ENCODE assay signal across 9 cellular contexts in the genomic region with DNA sequence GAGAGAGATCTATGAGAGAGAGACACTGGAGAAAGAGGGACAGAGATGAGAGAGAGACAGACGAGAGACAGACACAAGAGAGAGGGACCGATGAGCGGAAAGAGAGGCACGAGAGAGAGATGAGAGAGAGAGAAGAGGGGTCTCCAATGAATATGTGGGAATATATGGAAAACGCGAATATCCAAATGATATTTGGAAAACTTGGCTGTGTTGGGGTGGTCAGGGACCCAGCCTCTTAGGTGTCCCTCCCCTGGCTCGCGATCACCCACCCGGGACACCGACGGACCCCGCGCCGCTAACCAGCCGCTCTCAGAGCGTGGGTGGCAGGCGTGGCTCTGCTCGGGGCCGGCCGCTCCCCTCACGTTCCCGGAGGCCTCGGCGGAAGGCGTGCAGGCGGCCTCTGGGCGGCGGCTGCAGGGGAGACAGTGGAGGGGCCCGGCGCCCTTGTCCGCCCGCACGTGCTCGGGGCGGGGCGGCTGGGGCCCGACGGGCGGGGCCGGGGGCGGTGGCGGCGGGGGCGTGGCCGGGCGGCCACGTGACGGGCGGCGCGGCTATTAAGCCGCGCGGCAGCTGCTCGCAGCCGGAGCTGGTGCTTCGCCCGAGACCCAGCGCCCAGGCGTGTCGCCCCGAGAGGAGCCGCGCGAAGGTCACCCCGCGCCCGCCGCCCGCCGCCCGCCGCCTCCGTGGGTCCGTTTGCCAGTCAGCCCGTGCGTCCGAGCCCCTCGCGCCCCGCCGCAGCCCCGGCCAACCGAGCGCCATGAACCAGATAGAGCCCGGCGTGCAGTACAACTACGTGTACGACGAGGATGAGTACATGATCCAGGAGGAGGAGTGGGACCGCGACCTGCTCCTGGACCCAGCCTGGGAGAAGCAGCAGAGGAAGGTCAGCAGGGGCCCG. TPM values are rescaled to one million over a fixed set of nuclear protein-coding genes. Genes with fewer than 3 reads are reported as not detected.
DNase-seq lines count a peak whose midpoint lies in the region; ATAC-seq and TF ChIP-seq lines count a peak whose summit lies in the region.
"Had no signal": no experiment of that assay in that cellular context is flagged by ENCODE, and none has a peak within 500 bp of the region (broad histone marks: within the 10 kb centered on the region; RNA-seq: fewer than 3 reads in every experiment).

A gene (plus strand): TSS at position 583 of the 898 bp plus-strand sequence. CDS start 175 bp downstream, at position 758.

- H3K36me3 Mint-ChIP-seq in naive thymus-derived CD4-positive, alpha-beta T cell: peaks cover 0 to 6% (median 2%) of the 10 kb centered on the region in 5 donors
- no peaks in the 10 kb centered on the region for H3K36me3 Mint-ChIP-seq in Calu3 (ENCODE audit: insufficient read depth, unreplicated experiment)

- POLR2A ChIA-PET in HEK293 (lab: Yijun Ruan, JAX): interaction anchor here (0.6 to 1.6 kb wide), 5 partner anchors 10 to 524 kb away, joined by 3 to 9 read pairs (median 4); a partner anchor contains a TSS
- POLR2A ChIA-PET in naive thymus-derived CD4-positive, alpha-beta T cell (lab: Charles Lee): no interaction called here

- CTCF ChIA-PET in HEK293 (lab: Yijun Ruan, JAX) (interaction anchor here (1.0 to 2.1 kb wide), 2 partner anchors 25 to 77 kb away, joined by 3 to 8 read pairs; no protein-coding TSS in a partner anchor), Calu3 (lab: Charles Lee) (no interaction called here)
- CTCF ChIA-PET in naive thymus-derived CD4-positive, alpha-beta T cell (lab: Charles Lee): no interaction called here

- H3K36me3 ChIP-seq in HEK293 (ENCODE audit: control insufficient read depth in 2 of 2, insufficient read depth in 1 of 2, low read length in 2 of 2): no peaks in the 10 kb centered on the region
- no peaks in the 10 kb centered on the region for H3K36me3 ChIP-seq in naive thymus-derived CD4-positive, alpha-beta T cell (ENCODE audit: control insufficient read depth in 2 of 3, insufficient read depth in 3 of 3, low read length in 3 of 3)

- ATAC-seq in esophagus mucosa: peak; percentile 81
- ATAC-seq in naive thymus-derived CD4-positive, alpha-beta T cell: peak; percentile 88
- peak; percentile 73 for ATAC-seq in stimulated activated naive CD8-positive, alpha-beta T cell treated with anti-CD3 and anti-CD28 coated beads, Interleukin-15, Interleukin-2, amounts not matched to agents 100 U/mL and 50 U/mL, for 24 hours

- H3K27me3 Mint-ChIP-seq in naive thymus-derived CD4-positive, alpha-beta T cell: peaks cover 34 to 60% (median 50%) of the 10 kb centered on the region in 5 donors
- H3K27me3 Mint-ChIP-seq in Calu3 (ENCODE audit: unreplicated experiment): no peaks in the 10 kb centered on the region

- peaks cover 8 to 14% of the 10 kb centered on the region in 2 donors for H3K27me3 ChIP-seq in naive thymus-derived CD4-positive, alpha-beta T cell (ENCODE audit: control insufficient read depth in 2 of 2, insufficient read depth in 2 of 2, low read length in 2 of 2)

- peaks cover 9 to 32% (median 25%) of the 10 kb centered on the region in 7 donors for H3K4me1 Mint-ChIP-seq in naive thymus-derived CD4-positive, alpha-beta T cell
- no peaks in the 10 kb centered on the region for H3K4me1 Mint-ChIP-seq in Calu3 (ENCODE audit: low read depth, unreplicated experiment)

- intact Hi-C loops in naive thymus-derived CD4-positive, alpha-beta T cell (cut with micrococcal nuclease): loop anchor here in 1 of 2 donors (5.0 kb wide), 2 partner anchors 84 to 111 kb away; a partner anchor contains a TSS
- intact Hi-C loops in Calu3 (cut with micrococcal nuclease; ENCODE audit: unreplicated experiment): no loop called here

- DNase-seq in ELF-1 (ENCODE audit: low read depth, low spot score) (peak; percentile 34), NCI-H2171 treated with DMSO at 0.1 percent for 48 hours (lab: John Stamatoyannopoulos, UW) (peak; percentile 27), activated T-cell treated with anti-CD3 and anti-CD28 coated beads for 24 hours (ENCODE audit: low read depth) (peak; percentile 41), Calu3 (no peak)
- DNase-seq in naive thymus-derived CD4-positive, alpha-beta T cell: peak; percentile 4 to 55 (median 24)
- peak; percentile 46 for DNase-seq in stimulated activated naive CD8-positive, alpha-beta T cell treated with anti-CD3 and anti-CD28 coated beads, Interleukin-15, Interleukin-2, amounts not matched to agents 100 U/mL and 50 U/mL, for 24 hours

- H3K27ac ChIP-seq in HEK293 (ENCODE audit: extremely low read depth, low read depth, low read length): peak within 1 kb of the TSS; percentile 78; the same call in 1 of the 2 replicates
- H3K27ac ChIP-seq in naive thymus-derived CD4-positive, alpha-beta T cell (ENCODE audit: low read depth, low read length): no peak within 1 kb of the TSS
- H3K27ac ChIP-seq: KMS-11 had no signal

- H3K27ac Mint-ChIP-seq in naive thymus-derived CD4-positive, alpha-beta T cell: peak within 1 kb of the TSS in 5 of 9 donors; percentile 16 to 90 (median 52)
- H3K27ac Mint-ChIP-seq in Calu3 (ENCODE audit: unreplicated experiment): no peak within 1 kb of the TSS

- H3K4me1 ChIP-seq in HEK293 (ENCODE audit: control insufficient read depth, insufficient read depth, low read length): peaks cover 6% of the 10 kb centered on the region
- H3K4me1 ChIP-seq in naive thymus-derived CD4-positive, alpha-beta T cell (ENCODE audit: control insufficient read depth in 2 of 2, insufficient read depth in 2 of 2, low read length in 2 of 2): peaks cover 12 to 13% of the 10 kb centered on the region in 2 donors

- peaks cover 0 to 7% (median 2%) of the 10 kb centered on the region in 11 donors for H3K9me3 Mint-ChIP-seq in naive thymus-derived CD4-positive, alpha-beta T cell
- H3K9me3 Mint-ChIP-seq in Calu3 (ENCODE audit: low read depth, unreplicated experiment): peaks cover 6% of the 10 kb centered on the region

- peak within 1 kb of the TSS; percentile 46 for H3K4me3 ChIP-seq in HEK293 (ENCODE audit: low read depth, low read length)
- peak within 1 kb of the TSS; percentile 54 for H3K4me3 ChIP-seq in naive thymus-derived CD4-positive, alpha-beta T cell (ENCODE audit: low read length)

- no peaks in the 10 kb centered on the region for H3K9me3 ChIP-seq in HEK293 (ENCODE audit: control insufficient read depth, insufficient read depth, low read depth, low read length)
- no peaks in the 10 kb centered on the region for H3K9me3 ChIP-seq in naive thymus-derived CD4-positive, alpha-beta T cell (ENCODE audit: control insufficient read depth in 2 of 3, low read length in 3 of 3)

- peak within 1 kb of the TSS; percentile 75 to 96 (median 80) for H3K4me3 Mint-ChIP-seq in naive thymus-derived CD4-positive, alpha-beta T cell
- H3K4me3 Mint-ChIP-seq in Calu3 (ENCODE audit: low read depth, unreplicated experiment): no peak within 1 kb of the TSS

- no TSS peak for BruUV-seq in Calu3 (replicated peaks; lab: Mats Ljungman, UMichigan)

- TF ChIP-seq CTCF in HEK293 (tag by site-specific recombination; IDR thresholded peaks at IDR 0.05) (no peak), Calu3 (IDR thresholded peaks at IDR 0.05; ENCODE audit: unreplicated experiment) (no peak)

TF ChIP-seq in HEK293, 187 proteins besides CTCF, POLR2A, EP300 and RAD21 (continues in another document):
- TF ChIP-seq SP7 (tag by site-specific recombination; IDR thresholded peaks at IDR 0.05) (peak; percentile 68; the same call in 1 of the 2 replicates), ZNF146 (tag by site-specific recombination; IDR thresholded peaks at IDR 0.05) (no peak), ZNF433 (tag by site-specific recombination; IDR thresholded peaks at IDR 0.05; ENCODE audit: low read depth) (no peak), ZNF561 (tag by site-specific recombination; IDR thresholded peaks at IDR 0.05; ENCODE audit: borderline replicate concordance) (peak; percentile 79; the same call in 1 of the 2 replicates), SALL2 (tag by site-specific recombination; IDR thresholded peaks at IDR 0.05; ENCODE audit: borderline replicate concordance) (no peak), ZNF560 (tag by site-specific recombination; IDR thresholded peaks at IDR 0.05; ENCODE audit: borderline replicate concordance) (0 out of 2 replicates have a peak, but pooled peaks have one; percentile 6), ZNF843 (tag by site-specific recombination; IDR thresholded peaks at IDR 0.05) (peak; percentile 49; the same call in 1 of the 2 replicates), ZNF426 (tag by site-specific recombination; IDR thresholded peaks at IDR 0.05) (no peak), ZNF311 (tag by site-specific recombination; IDR thresholded peaks at IDR 0.05; ENCODE audit: borderline replicate concordance) (no peak), ZNF16 (tag by site-specific recombination; IDR thresholded peaks at IDR 0.05; ENCODE audit: low read depth) (no peak)
- TF ChIP-seq, protein P1, sequence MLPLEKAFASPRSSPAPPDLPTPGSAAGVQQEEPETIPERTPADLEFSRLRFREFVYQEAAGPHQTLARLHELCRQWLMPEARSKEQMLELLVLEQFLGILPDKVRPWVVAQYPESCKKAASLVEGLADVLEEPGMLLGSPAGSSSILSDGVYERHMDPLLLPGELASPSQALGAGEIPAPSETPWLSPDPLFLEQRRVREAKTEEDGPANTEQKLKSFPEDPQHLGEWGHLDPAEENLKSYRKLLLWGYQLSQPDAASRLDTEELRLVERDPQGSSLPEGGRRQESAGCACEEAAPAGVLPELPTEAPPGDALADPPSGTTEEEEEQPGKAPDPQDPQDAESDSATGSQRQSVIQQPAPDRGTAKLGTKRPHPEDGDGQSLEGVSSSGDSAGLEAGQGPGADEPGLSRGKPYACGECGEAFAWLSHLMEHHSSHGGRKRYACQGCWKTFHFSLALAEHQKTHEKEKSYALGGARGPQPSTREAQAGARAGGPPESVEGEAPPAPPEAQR (tag by site-specific recombination; IDR thresholded peaks at IDR 0.05): no peak
- TF ChIP-seq, protein P2, sequence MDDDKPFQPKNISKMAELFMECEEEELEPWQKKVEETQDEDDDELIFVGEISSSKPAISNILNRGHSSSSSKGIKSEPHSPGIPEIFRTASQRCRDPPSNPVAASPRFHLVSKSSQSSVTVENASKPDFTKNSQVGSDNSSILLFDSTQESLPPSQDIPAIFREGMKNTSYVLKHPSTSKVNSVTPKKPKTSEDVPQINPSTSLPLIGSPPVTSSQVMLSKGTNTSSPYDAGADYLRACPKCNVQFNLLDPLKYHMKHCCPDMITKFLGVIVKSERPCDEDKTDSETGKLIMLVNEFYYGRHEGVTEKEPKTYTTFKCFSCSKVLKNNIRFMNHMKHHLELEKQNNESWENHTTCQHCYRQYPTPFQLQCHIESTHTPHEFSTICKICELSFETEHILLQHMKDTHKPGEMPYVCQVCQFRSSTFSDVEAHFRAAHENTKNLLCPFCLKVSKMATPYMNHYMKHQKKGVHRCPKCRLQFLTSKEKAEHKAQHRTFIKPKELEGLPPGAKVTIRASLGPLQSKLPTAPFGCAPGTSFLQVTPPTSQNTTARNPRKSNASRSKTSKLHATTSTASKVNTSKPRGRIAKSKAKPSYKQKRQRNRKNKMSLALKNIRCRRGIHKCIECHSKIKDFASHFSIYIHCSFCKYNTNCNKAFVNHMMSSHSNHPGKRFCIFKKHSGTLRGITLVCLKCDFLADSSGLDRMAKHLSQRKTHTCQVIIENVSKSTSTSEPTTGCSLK (tag by site-specific recombination; IDR thresholded peaks at IDR 0.05): no peak

RNA-seq across cellular contexts. Expression of the gene that starts here (rescaled TPM):
- 0.24 TPM for total RNA-seq in esophagus mucosa
- not detected for total RNA-seq in naive thymus-derived CD4-positive, alpha-beta T cell
- not detected for polyA plus RNA-seq in naive thymus-derived CD4-positive, alpha-beta T cell
- total RNA-seq in Calu3 (2022): 0.54 TPM in 1 of 2 replicates, not detected in the other

Comparison
In these comparisons a context has a peak if more than half of its experiments do, and no peak if none do; other contexts are left out.
1. Peak in ATAC-seq in esophagus mucosa; RNA of the gene not detected or under 1 TPM.
2. Peak in DNase-seq, ATAC-seq and H3K4me3 ChIP-seq in naive thymus-derived CD4-positive, alpha-beta T cell; RNA of the gene not detected or under 1 TPM.